ENCODE assay signal across 11 cellular contexts in the genomic region with DNA sequence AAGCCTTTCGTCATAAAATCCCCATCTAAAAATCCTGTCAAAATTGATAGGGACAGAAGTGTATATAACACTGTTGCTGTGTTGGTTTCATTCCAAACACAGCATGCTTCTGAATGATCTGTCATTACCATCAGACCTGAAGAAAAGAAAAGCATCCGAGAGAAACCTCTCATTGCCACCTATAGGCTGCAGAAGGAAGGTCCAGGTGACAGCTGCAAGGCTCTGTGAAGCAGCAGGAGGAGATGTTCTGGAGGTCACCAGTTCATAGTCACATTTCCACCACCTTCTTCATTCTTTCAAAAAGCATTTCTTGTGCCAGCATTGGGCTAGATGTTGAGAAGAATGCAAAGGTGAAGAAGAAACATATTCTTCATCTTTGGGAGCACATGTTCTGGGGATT.
DNase-seq lines count a peak whose midpoint lies in the region; ATAC-seq and FAIRE-seq lines count a peak whose summit lies in the region.
"Had no signal": no experiment of that assay in that cellular context is flagged by ENCODE, and none has a peak within 500 bp of the region (broad histone marks: within the 10 kb centered on the region; RNA-seq: fewer than 3 reads in every experiment).

No MANE protein-coding gene starts in this region.

- intact Hi-C loops in activated CD4-positive, alpha-beta T cell treated with anti-CD3 and anti-CD28 coated beads, Interleukin-2, amount 10 ng/mL, durations not matched to agents 24 days and 14 days (cut with micrococcal nuclease): no loop called here

- no peaks in the 10 kb centered on the region for H3K36me3 Mint-ChIP-seq in activated CD4-positive, alpha-beta T cell treated with anti-CD3 and anti-CD28 coated beads, Interleukin-2, amount 10 ng/mL, durations not matched to agents 24 days and 14 days (ENCODE audit: low read depth)
- no peaks in the 10 kb centered on the region for H3K36me3 Mint-ChIP-seq in effector memory CD8-positive, alpha-beta T cell (ENCODE audit: insufficient read depth)

- H3K9me3 Mint-ChIP-seq in activated CD4-positive, alpha-beta T cell treated with anti-CD3 and anti-CD28 coated beads, Interleukin-2, amount 10 ng/mL, durations not matched to agents 24 days and 14 days: no peaks in the 10 kb centered on the region
- no peaks in the 10 kb centered on the region for H3K9me3 Mint-ChIP-seq in effector memory CD8-positive, alpha-beta T cell

- H3K4me3 Mint-ChIP-seq in activated CD4-positive, alpha-beta T cell treated with anti-CD3 and anti-CD28 coated beads, Interleukin-2, amount 10 ng/mL, durations not matched to agents 24 days and 14 days: no peak overlapping the region
- no peak overlapping the region for H3K4me3 Mint-ChIP-seq in effector memory CD8-positive, alpha-beta T cell

- no peak for ATAC-seq in effector memory CD8-positive, alpha-beta T cell (replicated peaks)
- ATAC-seq: heart right ventricle had no signal

- H3K27ac Mint-ChIP-seq in activated CD4-positive, alpha-beta T cell treated with anti-CD3 and anti-CD28 coated beads, Interleukin-2, amount 10 ng/mL, durations not matched to agents 24 days and 14 days: no peak overlapping the region
- no peak overlapping the region for H3K27ac Mint-ChIP-seq in effector memory CD8-positive, alpha-beta T cell

- peak; percentile 64 for DNase-seq in activated CD4-positive, alpha-beta T cell treated with anti-CD3 and anti-CD28 coated beads, Interleukin-2, amount 10 ng/mL, durations not matched to agents 24 days and 14 days
- DNase-seq in activated CD4-positive, alpha-beta T cell treated with anti-CD3 and anti-CD28 coated beads, Interleukin-2, amount 50 U/mL, for 4 hours: no peak
- DNase-seq in NCI-H226 (peak; percentile 29), dermis blood vessel endothelial cell (peak; percentile 25), EL (no peak), frontal cortex (ENCODE audit: low spot score in 2 of 2) (no peak), AG08395 (ENCODE audit: low spot score) (no peak)
- DNase-seq in effector memory CD8-positive, alpha-beta T cell: no peak
- DNase-seq: heart right ventricle; stimulated activated CD4-positive, alpha-beta T cell treated with anti-CD3 and anti-CD28 coated beads, Interleukin-15, amount 100 ng/mL, for 24 hours had no signal

- H3K4me1 Mint-ChIP-seq in activated CD4-positive, alpha-beta T cell treated with anti-CD3 and anti-CD28 coated beads, Interleukin-2, amount 10 ng/mL, durations not matched to agents 24 days and 14 days: no peaks in the 10 kb centered on the region
- H3K4me1 Mint-ChIP-seq in effector memory CD8-positive, alpha-beta T cell (ENCODE audit: low read depth in 2 of 2): no peaks in the 10 kb centered on the region

- FAIRE-seq in frontal cortex (lab: Jason Lieb, UNC): no peak
- FAIRE-seq: colon had no signal

- H3K27me3 Mint-ChIP-seq in activated CD4-positive, alpha-beta T cell treated with anti-CD3 and anti-CD28 coated beads, Interleukin-2, amount 10 ng/mL, durations not matched to agents 24 days and 14 days: peaks cover 24% of the 10 kb centered on the region
- no peaks in the 10 kb centered on the region for H3K27me3 Mint-ChIP-seq in effector memory CD8-positive, alpha-beta T cell

Comparison
In these comparisons a context has a peak if more than half of its experiments do, and no peak if none do; other contexts are left out.
1. DNase-seq: peak in activated CD4-positive, alpha-beta T cell treated with anti-CD3 and anti-CD28 coated beads, Interleukin-2, amount 10 ng/mL, durations not matched to agents 24 days and 14 days (single experiment), NCI-H226 (single experiment) and dermis blood vessel endothelial cell (single experiment); none in activated CD4-positive, alpha-beta T cell treated with anti-CD3 and anti-CD28 coated beads, Interleukin-2, amount 50 U/mL, for 4 hours (0 of 2), EL (single experiment), frontal cortex (0 of 2), effector memory CD8-positive, alpha-beta T cell (0 of 3) and AG08395 (single experiment).